In genomic region chr1:214192825-214193643, GRCh38 we compare ENCODE assay signal across 20 cellular contexts.
DNase-seq lines count a peak whose midpoint lies in the region; ATAC-seq and TF ChIP-seq lines count a peak whose summit lies in the region.
"Had no signal": no experiment of that assay in that cellular context is flagged by ENCODE, and none has a peak within 500 bp of the region (broad histone marks: within the 10 kb centered on the region; RNA-seq: fewer than 3 reads in every experiment).

No MANE protein-coding gene starts in this region.

- no peak overlapping the region for H3K9ac ChIP-seq in BLaER1 treated with 17β-estradiol and CSF1 and Interleukin-3, amounts not matched to agents 10 nM and 100 nM
- H3K9ac ChIP-seq in PC-3 (ENCODE audit: low read length) (no peak overlapping the region), neural progenitor cell (no peak overlapping the region)

- no peaks in the 10 kb centered on the region for H3K9me2 ChIP-seq in PC-3 (replicated peaks; ENCODE audit: low read length)

- BruUV-seq in PC-3 (replicated peaks; lab: Mats Ljungman, UMichigan): no TSS peak

- intact Hi-C loops in PC-3 (cut with micrococcal nuclease): no loop called here

- no peak overlapping the region for H3K4me3 ChIP-seq in BLaER1 treated with 17β-estradiol and CSF1 and Interleukin-3, amounts not matched to agents 10 nM and 100 nM
- H3K4me3 ChIP-seq in PC-3 (ENCODE audit: low read length) (no peak overlapping the region), epithelial cell of proximal tubule (ENCODE audit: low read depth, low read length) (no peak overlapping the region), neural progenitor cell (peak overlapping the region; percentile 28)
- H3K4me3 ChIP-seq: adrenal gland, right atrium auricular region had no signal

- H4K20me1 ChIP-seq in BLaER1 treated with 17β-estradiol and CSF1 and Interleukin-3, amounts not matched to agents 10 nM and 100 nM: no peaks in the 10 kb centered on the region
- H4K20me1 ChIP-seq in PC-3 (ENCODE audit: low read length): no peaks in the 10 kb centered on the region
- H4K20me1 ChIP-seq in neural progenitor cell (ENCODE audit: low read depth): peaks cover 6% of the 10 kb centered on the region

- no peaks in the 10 kb centered on the region for H3F3A ChIP-seq in PC-3 (ENCODE audit: low read length, unreplicated experiment)
- H3F3A ChIP-seq in neural progenitor cell (ENCODE audit: low read depth): peaks cover 26% of the 10 kb centered on the region

- TF ChIP-seq CTCF in PC-3 (conservative IDR thresholded peaks at IDR 0.05; ENCODE audit: low read depth, low read length) (no peak), epithelial cell of proximal tubule (conservative IDR thresholded peaks at IDR 0.05; ENCODE audit: low read depth, low read length) (no peak), neural progenitor cell (IDR thresholded peaks at IDR 0.05) (no peak)

- H3K27ac Mint-ChIP-seq in neural progenitor cell: peak overlapping the region; percentile 47
- H3K27ac Mint-ChIP-seq: activated CD4-positive, alpha-beta T cell treated with anti-CD3 and anti-CD28 coated beads for 36 hours; effector memory CD8-positive, alpha-beta T cell; mesothelial cell of epicardium; stimulated activated naive CD8-positive, alpha-beta T cell treated with anti-CD3 and anti-CD28 coated beads, Interleukin-15, Interleukin-2, amounts not matched to agents 100 ng/mL and 50 ng/mL, for 24 hours had no signal

- H3K79me2 ChIP-seq in PC-3 (ENCODE audit: low read length) (no peaks in the 10 kb centered on the region), neural progenitor cell (ENCODE audit: low read depth) (no peaks in the 10 kb centered on the region)

- peaks cover 1 to 24% (median 9%) of the 10 kb centered on the region in 11 experiments; a peak in 21 of 22 replicates for H3K27me3 ChIP-seq in BLaER1 treated with 17β-estradiol and CSF1 and Interleukin-3, amounts not matched to agents 10 nM and 100 nM
- H3K27me3 ChIP-seq in PC-3 (ENCODE audit: low read length) (peaks cover 91% of the 10 kb centered on the region), neural progenitor cell (peaks cover 32% of the 10 kb centered on the region)

- peaks cover 5% of the 10 kb centered on the region for H3K9me3 Mint-ChIP-seq in neural progenitor cell
- H3K9me3 Mint-ChIP-seq: central memory CD8-positive, alpha-beta T cell; effector memory CD8-positive, alpha-beta T cell; mesothelial cell of epicardium; stimulated activated naive CD8-positive, alpha-beta T cell treated with anti-CD3 and anti-CD28 coated beads, Interleukin-15, Interleukin-2, amounts not matched to agents 100 ng/mL and 50 ng/mL, for 24 hours had no signal

- peak overlapping the region; percentile 70 for H3K4me3 Mint-ChIP-seq in neural progenitor cell
- H3K4me3 Mint-ChIP-seq: activated CD4-positive, alpha-beta T cell treated with anti-CD3 and anti-CD28 coated beads for 36 hours; central memory CD8-positive, alpha-beta T cell; effector memory CD8-positive, alpha-beta T cell; mesothelial cell of epicardium; stimulated activated naive CD8-positive, alpha-beta T cell treated with anti-CD3 and anti-CD28 coated beads, Interleukin-15, Interleukin-2, amounts not matched to agents 100 ng/mL and 50 ng/mL, for 24 hours had no signal

- H3K4me2 ChIP-seq in BLaER1 treated with 17β-estradiol and CSF1 and Interleukin-3, amounts not matched to agents 10 nM and 100 nM: peak overlapping the region; percentile 8 to 78 (median 65); a peak in 20 of 22 replicates
- H3K4me2 ChIP-seq in PC-3 (ENCODE audit: low read length) (no peak overlapping the region), neural progenitor cell (peak overlapping the region; percentile 65)

- ATAC-seq in PC-3 (peak; percentile 24; the same call in 1 of the 2 replicates), HG02678 (IDR thresholded peaks at IDR 0.05; ENCODE audit: unreplicated experiment) (no peak), HG02642 (IDR thresholded peaks at IDR 0.05; ENCODE audit: poor library complexity, unreplicated experiment) (no peak), GM19463 (IDR thresholded peaks at IDR 0.05; ENCODE audit: unreplicated experiment) (no peak)
- ATAC-seq: activated CD4-positive, alpha-beta T cell treated with anti-CD3 and anti-CD28 coated beads for 36 hours; effector memory CD8-positive, alpha-beta T cell; SK-N-SH treated with all-trans-retinoic acid at 6 μM for 48 hours had no signal

- peaks cover 14% of the 10 kb centered on the region for H3K27me3 Mint-ChIP-seq in neural progenitor cell (ENCODE audit: insufficient read depth, low read depth)

- H3K4me1 Mint-ChIP-seq in neural progenitor cell: peaks cover 43% of the 10 kb centered on the region
- H3K4me1 Mint-ChIP-seq: activated CD4-positive, alpha-beta T cell treated with anti-CD3 and anti-CD28 coated beads for 36 hours; mesothelial cell of epicardium had no signal

- H3K4me1 ChIP-seq in BLaER1 treated with 17β-estradiol and CSF1 and Interleukin-3, amounts not matched to agents 10 nM and 100 nM: peaks cover 8 to 32% (median 27%) of the 10 kb centered on the region in 10 experiments
- H3K4me1 ChIP-seq in PC-3 (ENCODE audit: insufficient read depth, low read length) (no peaks in the 10 kb centered on the region), neural progenitor cell (peaks cover 20% of the 10 kb centered on the region)
- H3K4me1 ChIP-seq: adrenal gland, right atrium auricular region had no signal

- no peak for DNase-seq in PC-3
- DNase-seq in epithelial cell of proximal tubule (ENCODE audit: low read depth): peak; percentile 77
- DNase-seq in neural progenitor cell (ENCODE audit: low spot score): peak; percentile 65
- no peak for DNase-seq in NCI-H1436 treated with DMSO at 0.1 percent for 48 hours (lab: John Stamatoyannopoulos, UW)
- DNase-seq: activated CD4-positive, alpha-beta T cell treated with anti-CD3 and anti-CD28 coated beads for 36 hours; activated effector memory CD4-positive, alpha-beta T cell treated with anti-CD3 and anti-CD28 coated beads, Interleukin-2, amount 50 U/mL, for 16 hours; effector memory CD8-positive, alpha-beta T cell; EL; NCI-H1105 treated with DMSO at 0.1 percent for 48 hours had no signal

- no peak overlapping the region for H3K27ac ChIP-seq in BLaER1 treated with 17β-estradiol and CSF1 and Interleukin-3, amounts not matched to agents 10 nM and 100 nM
- H3K27ac ChIP-seq in PC-3 (ENCODE audit: low read length) (no peak overlapping the region), neural progenitor cell (peak overlapping the region; percentile 43)
- H3K27ac ChIP-seq: adrenal gland, neutrophil, right atrium auricular region had no signal

- POLR2A ChIA-PET in PC-3 (lab: Charles Lee; ENCODE audit: unreplicated experiment): no interaction called here

- H3K36me3 Mint-ChIP-seq in neural progenitor cell: peaks cover 3% of the 10 kb centered on the region
- H3K36me3 Mint-ChIP-seq: mesothelial cell of epicardium had no signal

- CTCF ChIA-PET in PC-3 (lab: Charles Lee): no interaction called here

- no peak overlapping the region for H2AFZ ChIP-seq in PC-3 (ENCODE audit: low read length)
- no peak overlapping the region for H2AFZ ChIP-seq in neural progenitor cell (replicated peaks)

- no peaks in the 10 kb centered on the region for H3K36me3 ChIP-seq in BLaER1 treated with 17β-estradiol and CSF1 and Interleukin-3, amounts not matched to agents 10 nM and 100 nM
- H3K36me3 ChIP-seq in PC-3 (ENCODE audit: low read depth, low read length) (no peaks in the 10 kb centered on the region), neural progenitor cell (no peaks in the 10 kb centered on the region)
- H3K36me3 ChIP-seq: adrenal gland, neutrophil, right atrium auricular region had no signal

- peaks cover 0 to 9% (median 0%) of the 10 kb centered on the region in 11 experiments; a peak in 4 of 22 replicates for H3K9me3 ChIP-seq in BLaER1 treated with 17β-estradiol and CSF1 and Interleukin-3, amounts not matched to agents 10 nM and 100 nM (replicated peaks in 1 of 11)
- H3K9me3 ChIP-seq in PC-3 (ENCODE audit: low read length): no peaks in the 10 kb centered on the region
- H3K9me3 ChIP-seq in neural progenitor cell (ENCODE audit: low read depth): no peaks in the 10 kb centered on the region
- H3K9me3 ChIP-seq: adrenal gland, neutrophil, right atrium auricular region had no signal

Comparison
In these comparisons a context has a peak if more than half of its experiments do, and no peak if none do; other contexts are left out.
1. DNase-seq: peak in epithelial cell of proximal tubule (single experiment) and neural progenitor cell (single experiment); none in PC-3 (single experiment) and NCI-H1436 treated with DMSO at 0.1 percent for 48 hours (single experiment).